Comparison of ENCODE assay signal across 16 cellular contexts in the genomic region with DNA sequence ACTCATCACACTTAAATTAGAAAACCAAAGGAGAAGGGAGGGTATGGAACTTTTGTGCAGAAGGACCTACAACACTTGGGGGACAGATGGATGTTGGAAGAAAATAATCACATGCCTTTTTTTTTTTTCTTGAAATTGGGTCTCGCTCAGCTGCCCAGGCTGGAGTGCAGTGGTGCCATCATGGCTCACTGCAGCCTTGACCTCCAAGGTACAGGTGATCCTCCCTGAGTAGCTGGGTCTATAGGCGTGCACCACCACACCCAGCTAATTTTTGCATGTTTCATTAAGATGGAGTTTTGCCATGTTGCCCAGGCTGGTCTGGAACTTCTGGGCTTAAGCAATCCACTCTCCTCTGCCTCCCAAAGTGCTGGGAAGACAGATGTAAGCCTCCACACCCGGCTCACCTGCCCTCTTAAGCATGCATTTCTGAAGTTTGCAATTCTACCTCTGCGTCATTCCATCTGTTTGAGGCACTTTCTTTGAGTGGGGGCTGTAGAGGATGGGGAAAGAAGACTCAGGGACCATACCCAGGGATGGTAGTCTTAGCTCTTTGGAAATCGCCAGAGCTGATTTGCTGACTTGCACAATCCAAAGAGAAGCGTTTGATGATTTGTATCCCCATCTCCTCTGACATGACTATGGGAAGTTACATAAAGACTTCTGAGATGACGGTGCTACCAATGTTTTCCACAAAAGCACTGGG.
DNase-seq lines count a peak whose midpoint lies in the region; ATAC-seq lines count a peak whose summit lies in the region.
"Had no signal": no experiment of that assay in that cellular context is flagged by ENCODE, and none has a peak within 500 bp of the region (broad histone marks: within the 10 kb centered on the region; RNA-seq: fewer than 3 reads in every experiment).

No MANE protein-coding gene starts in this region.

- H3K27me3 Mint-ChIP-seq in activated naive CD8-positive, alpha-beta T cell treated with anti-CD3 and anti-CD28 coated beads for 36 hours: no peaks in the 10 kb centered on the region
- H3K27me3 Mint-ChIP-seq in stimulated activated naive CD8-positive, alpha-beta T cell treated with anti-CD3 and anti-CD28 coated beads, Interleukin-15, amount 100 ng/mL, for 72 hours: no peaks in the 10 kb centered on the region

- H3K4me3 Mint-ChIP-seq in activated naive CD8-positive, alpha-beta T cell treated with anti-CD3 and anti-CD28 coated beads for 36 hours: no peak overlapping the region
- peak overlapping the region; percentile 29 to 46 for H3K4me3 Mint-ChIP-seq in stimulated activated naive CD8-positive, alpha-beta T cell treated with anti-CD3 and anti-CD28 coated beads, Interleukin-15, amount 100 ng/mL, for 72 hours

- peaks cover 5 to 6% of the 10 kb centered on the region in 2 donors for H3K9me3 Mint-ChIP-seq in activated naive CD4-positive, alpha-beta T cell treated with anti-CD3 and anti-CD28 coated beads, Interleukin-2, amount 50 U/mL, for 72 hours
- peaks cover 9% of the 10 kb centered on the region for H3K9me3 Mint-ChIP-seq in activated naive CD8-positive, alpha-beta T cell treated with anti-CD3 and anti-CD28 coated beads for 36 hours
- H3K9me3 Mint-ChIP-seq in stimulated activated naive CD8-positive, alpha-beta T cell treated with anti-CD3 and anti-CD28 coated beads, Interleukin-15, amount 100 ng/mL, for 72 hours: no peaks in the 10 kb centered on the region

- peaks cover 10 to 22% of the 10 kb centered on the region in 2 donors for H3K36me3 Mint-ChIP-seq in activated naive CD4-positive, alpha-beta T cell treated with anti-CD3 and anti-CD28 coated beads, Interleukin-2, amount 50 U/mL, for 72 hours
- H3K36me3 Mint-ChIP-seq in activated naive CD8-positive, alpha-beta T cell treated with anti-CD3 and anti-CD28 coated beads for 36 hours: peaks cover 14% of the 10 kb centered on the region

- peaks cover 68% of the 10 kb centered on the region for H3K4me1 Mint-ChIP-seq in activated naive CD8-positive, alpha-beta T cell treated with anti-CD3 and anti-CD28 coated beads for 36 hours
- H3K4me1 Mint-ChIP-seq in stimulated activated naive CD8-positive, alpha-beta T cell treated with anti-CD3 and anti-CD28 coated beads, Interleukin-15, amount 100 ng/mL, for 72 hours: peaks cover 85% of the 10 kb centered on the region

- peak overlapping the region; percentile 100 for H3K27ac Mint-ChIP-seq in activated naive CD4-positive, alpha-beta T cell treated with anti-CD3 and anti-CD28 coated beads, Interleukin-2, amount 50 U/mL, for 72 hours
- H3K27ac Mint-ChIP-seq in activated naive CD8-positive, alpha-beta T cell treated with anti-CD3 and anti-CD28 coated beads for 36 hours: peak overlapping the region; percentile 97
- H3K27ac Mint-ChIP-seq in stimulated activated naive CD8-positive, alpha-beta T cell treated with anti-CD3 and anti-CD28 coated beads, Interleukin-15, amount 100 ng/mL, for 72 hours: peak overlapping the region; percentile 96 to 98

- DNase-seq in activated naive CD4-positive, alpha-beta T cell treated with anti-CD3 and anti-CD28 coated beads, Interleukin-2, amount 50 U/mL, for 72 hours (ENCODE audit: low spot score in 2 of 2): no peak
- no peak for DNase-seq in activated naive CD4-positive, alpha-beta T cell treated with anti-CD3 and anti-CD28 coated beads, Interleukin-2, amount 50 U/mL, for 16 hours
- no peak for DNase-seq in activated naive CD8-positive, alpha-beta T cell treated with anti-CD3 and anti-CD28 coated beads for 36 hours
- no peak for DNase-seq in stimulated activated naive CD8-positive, alpha-beta T cell treated with anti-CD3 and anti-CD28 coated beads, Interleukin-15, amount 100 ng/mL, for 72 hours
- DNase-seq in HCEC 1CT (no peak), SIG-M5 (lab: John Stamatoyannopoulos, UW) (no peak)
- DNase-seq: cortex of kidney; NCI-H1092 treated with DMSO at 0.1 percent for 48 hours; NCI-H2081 treated with DMSO at 0.1 percent for 48 hours; nucleus accumbens; stimulated activated CD4-positive, alpha-beta T cell treated with anti-CD3 and anti-CD28 coated beads, Interleukin-12 subunit alpha, Interleukin-12 subunit beta, amount 100 ng/mL, for 4 hours; stimulated activated CD8-positive, alpha-beta memory T cell treated with anti-CD3 and anti-CD28 coated beads, Interleukin-4, amount 100 ng/mL, for 48 hours; SW 1271; testis; WERI-Rb-1 had no signal

- ATAC-seq in activated naive CD4-positive, alpha-beta T cell treated with anti-CD3 and anti-CD28 coated beads, Interleukin-2, amount 50 U/mL, for 72 hours: no peak
- ATAC-seq in GM19395 (IDR thresholded peaks at IDR 0.05; ENCODE audit: unreplicated experiment): peak; percentile 1
- peak; percentile 6 for ATAC-seq in stimulated activated naive CD8-positive, alpha-beta T cell treated with anti-CD3 and anti-CD28 coated beads, Interleukin-15, amount 100 ng/mL, for 72 hours

Comparison
In these comparisons a context has a peak if more than half of its experiments do, and no peak if none do; other contexts are left out.
1. ATAC-seq: peak in GM19395 (single experiment) and stimulated activated naive CD8-positive, alpha-beta T cell treated with anti-CD3 and anti-CD28 coated beads, Interleukin-15, amount 100 ng/mL, for 72 hours (single experiment); none in activated naive CD4-positive, alpha-beta T cell treated with anti-CD3 and anti-CD28 coated beads, Interleukin-2, amount 50 U/mL, for 72 hours (0 of 2).
2. Peak in every context shown above with its lines, with median percentiles within 50 percentile points of each other: H3K27ac Mint-ChIP-seq.